19 cellular contexts compared by ENCODE assay signal in genomic region chr12:22163594-22163993, GRCh38.
DNase-seq lines count a peak whose midpoint lies in the region; ATAC-seq and TF ChIP-seq lines count a peak whose summit lies in the region.
"Had no signal": no experiment of that assay in that cellular context is flagged by ENCODE, and none has a peak within 500 bp of the region (broad histone marks: within the 10 kb centered on the region; RNA-seq: fewer than 3 reads in every experiment).

No MANE protein-coding gene starts in this region.

- peaks cover 10% of the 10 kb centered on the region for H3K9me3 ChIP-seq in KOPT-K1 (ENCODE audit: insufficient read depth, low read length, poor library complexity, severe bottlenecking)
- H3K9me3 ChIP-seq in spleen: no peaks in the 10 kb centered on the region
- H3K9me3 ChIP-seq: A549, upper lobe of left lung had no signal

- 59 to 71% (median 65%) methylated on average over 3 of the region's 3 CpGs for WGBS in spleen, 5 donors

- H3K36me3 ChIP-seq in KOPT-K1 (ENCODE audit: insufficient read depth, low read length): no peaks in the 10 kb centered on the region
- no peaks in the 10 kb centered on the region for H3K36me3 ChIP-seq in spleen
- H3K36me3 ChIP-seq: heart left ventricle, upper lobe of left lung had no signal

- DNase-seq in activated T-cell treated with anti-CD3 and anti-CD28 coated beads, Interleukin-2, amount 50 U/mL, for 24 hours: no peak
- DNase-seq in activated T-cell treated with anti-CD3 and anti-CD28 coated beads for 4 hours: no peak
- no peak for DNase-seq in natural killer cell
- no peak for DNase-seq in spleen
- no peak for DNase-seq in D341Med (ENCODE audit: low spot score)
- no peak for DNase-seq in GM20000 (ENCODE audit: low spot score)
- DNase-seq: activated CD4-positive, alpha-beta T cell treated with anti-CD3 and anti-CD28 coated beads, Interleukin-2, amount 50 U/mL, for 1 hour; activated naive CD4-positive, alpha-beta T cell; H7; heart left ventricle; KG1; mammary epithelial cell; nucleus accumbens; RPMI8226; substantia nigra; upper lobe of left lung had no signal

- peak; percentile 15 to 24 (median 24) for ATAC-seq in natural killer cell
- ATAC-seq: A549, heart left ventricle had no signal

- H3K4me3 ChIP-seq in spleen: no peak overlapping the region
- H3K4me3 ChIP-seq: A549, heart left ventricle, upper lobe of left lung had no signal

- H3K27ac Mint-ChIP-seq in activated T-cell treated with anti-CD3 and anti-CD28 coated beads, Interleukin-2, amount 50 U/mL, for 24 hours: peak overlapping the region; percentile 56
- H3K27ac Mint-ChIP-seq in activated naive CD8-positive, alpha-beta T cell: peak overlapping the region; percentile 59
- peak overlapping the region; percentile 70 to 76 for H3K27ac Mint-ChIP-seq in natural killer cell

- no peaks in the 10 kb centered on the region for H3K36me3 Mint-ChIP-seq in activated T-cell treated with anti-CD3 and anti-CD28 coated beads, Interleukin-2, amount 50 U/mL, for 24 hours (ENCODE audit: low read depth)
- H3K36me3 Mint-ChIP-seq in activated naive CD8-positive, alpha-beta T cell: no peaks in the 10 kb centered on the region
- H3K36me3 Mint-ChIP-seq in natural killer cell: no peaks in the 10 kb centered on the region

- H3K4me1 ChIP-seq in spleen: peaks cover 0 to 30% (median 7%) of the 10 kb centered on the region in 6 donors
- H3K4me1 ChIP-seq: A549, upper lobe of left lung had no signal

- no peak for TF ChIP-seq POLR2A in spleen (IDR thresholded peaks at IDR 0.05)

- TF ChIP-seq CTCF in natural killer cell (IDR thresholded peaks at IDR 0.05) (no peak), spleen (IDR thresholded peaks at IDR 0.05 in 8 of 11, conservative IDR thresholded peaks at IDR 0.05 in 3 of 11) (no peak), GM20000 (IDR thresholded peaks at IDR 0.05; ENCODE audit: extremely low read depth, missing control alignments) (no peak)

- H3K27me3 Mint-ChIP-seq in activated T-cell treated with anti-CD3 and anti-CD28 coated beads, Interleukin-2, amount 50 U/mL, for 24 hours: no peaks in the 10 kb centered on the region
- H3K27me3 Mint-ChIP-seq in activated naive CD8-positive, alpha-beta T cell: no peaks in the 10 kb centered on the region
- no peaks in the 10 kb centered on the region for H3K27me3 Mint-ChIP-seq in natural killer cell (ENCODE audit: low read depth in 2 of 2)

- H3K9me3 Mint-ChIP-seq in activated T-cell treated with anti-CD3 and anti-CD28 coated beads, Interleukin-2, amount 50 U/mL, for 24 hours: peaks cover 5% of the 10 kb centered on the region
- H3K9me3 Mint-ChIP-seq in activated naive CD8-positive, alpha-beta T cell (ENCODE audit: low read depth): no peaks in the 10 kb centered on the region
- no peaks in the 10 kb centered on the region for H3K9me3 Mint-ChIP-seq in natural killer cell

- no peaks in the 10 kb centered on the region for H3K27me3 ChIP-seq in spleen (replicated peaks in 1 of 7)
- H3K27me3 ChIP-seq: heart left ventricle, upper lobe of left lung had no signal

- intact Hi-C loops in natural killer cell (cut with micrococcal nuclease): no loop called here
- intact Hi-C loops in spleen (cut with DNase I; ENCODE audit: low total_unique reads): no loop called here

- H3K27ac ChIP-seq in KOPT-K1 (ENCODE audit: low read depth, low read length, poor library complexity, severe bottlenecking) (peak overlapping the region; percentile 78), spleen (peak overlapping the region in 3 of 8 donors; percentile 22 to 59 (median 40))
- H3K27ac ChIP-seq: A549, upper lobe of left lung had no signal

- no peak overlapping the region for H3K4me3 Mint-ChIP-seq in activated T-cell treated with anti-CD3 and anti-CD28 coated beads, Interleukin-2, amount 50 U/mL, for 24 hours
- no peak overlapping the region for H3K4me3 Mint-ChIP-seq in activated naive CD8-positive, alpha-beta T cell
- peak overlapping the region; percentile 38 for H3K4me3 Mint-ChIP-seq in natural killer cell

- peaks cover 36% of the 10 kb centered on the region for H3K4me1 Mint-ChIP-seq in activated T-cell treated with anti-CD3 and anti-CD28 coated beads, Interleukin-2, amount 50 U/mL, for 24 hours (ENCODE audit: low read depth)
- H3K4me1 Mint-ChIP-seq in activated naive CD8-positive, alpha-beta T cell (ENCODE audit: low read depth): peaks cover 49% of the 10 kb centered on the region
- peaks cover 21 to 22% of the 10 kb centered on the region in 2 donors for H3K4me1 Mint-ChIP-seq in natural killer cell
